27 cellular contexts compared by ENCODE assay signal in genomic region chr20:46371656-46372055, GRCh38. TPM values are rescaled to one million over a fixed set of nuclear protein-coding genes. Genes with fewer than 3 reads are reported as not detected.
DNase-seq lines count a peak whose midpoint lies in the region; ATAC-seq and TF ChIP-seq lines count a peak whose summit lies in the region.
"Had no signal": no experiment of that assay in that cellular context is flagged by ENCODE, and none has a peak within 500 bp of the region (broad histone marks: within the 10 kb centered on the region; RNA-seq: fewer than 3 reads in every experiment).

No MANE protein-coding gene starts in this region.

- H2AFZ ChIP-seq in KMS-11 (ENCODE audit: low read depth), result no peak overlapping the region
- H2AFZ ChIP-seq in osteoblast (ENCODE audit: low read length), result no peak overlapping the region
- H2AFZ ChIP-seq: parathyroid adenoma had no signal

- H3K4me1 ChIP-seq in KMS-11 (ENCODE audit: low read depth, poor library complexity, severe bottlenecking), result peaks cover 55% of the 10 kb centered on the region
- peaks cover 21% of the 10 kb centered on the region for H3K4me1 ChIP-seq in osteoblast (ENCODE audit: insufficient read depth, low read length)
- H3K4me1 ChIP-seq: upper lobe of right lung had no signal

- no peak overlapping the region for H3K9ac ChIP-seq in KMS-11
- H3K9ac ChIP-seq: parathyroid adenoma had no signal

- H4K20me1 ChIP-seq in KMS-11 (ENCODE audit: insufficient read depth) (no peaks in the 10 kb centered on the region), osteoblast (ENCODE audit: insufficient read depth, low read length) (no peaks in the 10 kb centered on the region)

- no peaks in the 10 kb centered on the region for H3K9me3 ChIP-seq in osteoblast (ENCODE audit: low read depth, low read length)
- H3K9me3 ChIP-seq: gastrocnemius medialis, spleen, upper lobe of right lung had no signal

- peak overlapping the region; percentile 97; the same call in 1 of the 2 replicates for H3K27ac ChIP-seq in KMS-11
- H3K27ac ChIP-seq in osteoblast (ENCODE audit: low read depth, low read length), result peak overlapping the region; percentile 62
- H3K27ac ChIP-seq: cardiac muscle cell, parathyroid adenoma, SK-N-MC, spleen, upper lobe of right lung had no signal

- DNase-seq in CD1c-positive myeloid dendritic cell (ENCODE audit: extremely low spot score) (peak; percentile 49), amniotic epithelial cell (ENCODE audit: low read depth) (peak; percentile 42), osteoblast (ENCODE audit: insufficient read length, low spot score, missing footprints) (peak; percentile 69), SK-N-DZ (ENCODE audit: low spot score) (no peak)
- DNase-seq in activated T-cell treated with anti-CD3 and anti-CD28 coated beads, Interleukin-2, amount 50 U/mL, for 4 hours, result no peak
- DNase-seq: activated CD4-positive, alpha-beta T cell treated with anti-CD3 and anti-CD28 coated beads, Interleukin-2, amount 10 ng/mL, durations not matched to agents 24 days and 14 days; activated naive CD4-positive, alpha-beta T cell treated with anti-CD3 and anti-CD28 coated beads for 36 hours; activated T-cell treated with anti-CD3 and anti-CD28 coated beads, Interleukin-2, amount 50 U/mL, for 48 hours; amygdala; DMS 273 treated with DMSO at 0.1 percent for 48 hours; KG1; left cardiac atrium; NCI-H1048; NCI-H1694; RPMI8226; spleen; substantia nigra; upper lobe of right lung had no signal

- no peaks in the 10 kb centered on the region for H3K27me3 Mint-ChIP-seq in activated T-cell treated with anti-CD3 and anti-CD28 coated beads, Interleukin-2, amount 50 U/mL, for 4 hours (ENCODE audit: low read depth)
- H3K27me3 Mint-ChIP-seq: activated CD4-positive, alpha-beta T cell treated with anti-CD3 and anti-CD28 coated beads, Interleukin-2, amount 10 ng/mL, durations not matched to agents 24 days and 14 days had no signal

- H3K4me2 ChIP-seq in KMS-11, result no peak overlapping the region
- no peak overlapping the region for H3K4me2 ChIP-seq in osteoblast (ENCODE audit: insufficient read depth, low read length)

- H3K4me1 Mint-ChIP-seq in activated T-cell treated with anti-CD3 and anti-CD28 coated beads, Interleukin-2, amount 50 U/mL, for 4 hours (ENCODE audit: low read depth), result peaks cover 14% of the 10 kb centered on the region
- H3K4me1 Mint-ChIP-seq: CD14-positive monocyte had no signal

- H3K27me3 ChIP-seq in KMS-11 (ENCODE audit: insufficient read depth, low read depth) (no peaks in the 10 kb centered on the region), osteoblast (ENCODE audit: insufficient read depth, low read length) (no peaks in the 10 kb centered on the region)
- H3K27me3 ChIP-seq: cardiac muscle cell, gastrocnemius medialis, spleen, upper lobe of right lung had no signal

- TF ChIP-seq CTCF in KMS-11 (conservative IDR thresholded peaks at IDR 0.05; ENCODE audit: low read depth, low read length), result no peak
- no peak for TF ChIP-seq CTCF in osteoblast (IDR thresholded peaks at IDR 0.05; ENCODE audit: extremely low read depth, low read depth, low read length)

- peaks cover 31% of the 10 kb centered on the region; the same call in 1 of the 2 replicates for H3K36me3 ChIP-seq in KMS-11 (ENCODE audit: insufficient read depth)
- peaks cover 65% of the 10 kb centered on the region for H3K36me3 ChIP-seq in osteoblast (ENCODE audit: insufficient read depth, low read length)

- H3K4me3 Mint-ChIP-seq in activated T-cell treated with anti-CD3 and anti-CD28 coated beads, Interleukin-2, amount 50 U/mL, for 4 hours, result no peak overlapping the region
- H3K4me3 Mint-ChIP-seq: activated CD4-positive, alpha-beta T cell treated with anti-CD3 and anti-CD28 coated beads, Interleukin-2, amount 10 ng/mL, durations not matched to agents 24 days and 14 days; activated naive CD4-positive, alpha-beta T cell treated with anti-CD3 and anti-CD28 coated beads for 36 hours; CD14-positive monocyte; T-helper 1 cell treated with Interleukin-12 subunit alpha and Interleukin-12 subunit beta and Interleukin-4 antibody, amounts not matched to agents 30 μg/mL and 1 μg/mL, for 36 hours had no signal

- H3K79me2 ChIP-seq in KMS-11 (ENCODE audit: insufficient read depth, low read depth) (no peaks in the 10 kb centered on the region; the same call in 1 of the 2 replicates), osteoblast (ENCODE audit: insufficient read depth, low read length) (no peaks in the 10 kb centered on the region)
- H3K79me2 ChIP-seq: parathyroid adenoma had no signal

- peaks cover 69% of the 10 kb centered on the region for H3K36me3 Mint-ChIP-seq in activated T-cell treated with anti-CD3 and anti-CD28 coated beads, Interleukin-2, amount 50 U/mL, for 4 hours (ENCODE audit: insufficient read depth)

- no peak overlapping the region for H3K4me3 ChIP-seq in KMS-11 (IDR thresholded peaks at IDR 0.05; ENCODE audit: insufficient read depth, low read depth, low read length)
- no peak overlapping the region for H3K4me3 ChIP-seq in osteoblast (ENCODE audit: insufficient read depth, low read length)
- H3K4me3 ChIP-seq: cardiac muscle cell, gastrocnemius medialis, SK-N-MC, spleen, upper lobe of right lung had no signal

- H3K9me3 Mint-ChIP-seq in activated T-cell treated with anti-CD3 and anti-CD28 coated beads, Interleukin-2, amount 50 U/mL, for 4 hours, result no peaks in the 10 kb centered on the region
- H3K9me3 Mint-ChIP-seq: activated CD4-positive, alpha-beta T cell treated with anti-CD3 and anti-CD28 coated beads, Interleukin-2, amount 10 ng/mL, durations not matched to agents 24 days and 14 days; activated naive CD4-positive, alpha-beta T cell treated with anti-CD3 and anti-CD28 coated beads for 36 hours; T-helper 1 cell treated with Interleukin-12 subunit alpha and Interleukin-12 subunit beta and Interleukin-4 antibody, amounts not matched to agents 30 μg/mL and 1 μg/mL, for 36 hours had no signal

- ATAC-seq in activated CD4-positive, CD25-positive, alpha-beta regulatory T cell treated with anti-CD3 and anti-CD28 coated beads, Interleukin-2, amount 50 U/mL, for 24 hours, result no peak
- no peak for ATAC-seq in activated T-cell treated with anti-CD3 and anti-CD28 coated beads, Interleukin-2, amount 50 U/mL, for 4 hours
- no peak for ATAC-seq in HG03025 (IDR thresholded peaks at IDR 0.05; ENCODE audit: low FRiP score, unreplicated experiment)
- ATAC-seq: upper lobe of right lung had no signal

RNA-seq across cellular contexts. Expression of gene ELMO2, which starts 34.8 kb away (rescaled TPM):
- 39.8 and 46.7 TPM in 2 replicates for total RNA-seq in osteoblast
- polyA plus RNA-seq in SK-N-DZ (2014; cell fraction: cytosol; rRNA removed), result 36.8 and 43.4 TPM in 2 replicates
- 54.2 and 54.6 TPM in 2 replicates for polyA plus RNA-seq in SK-N-DZ (2014; cell fraction: nucleus; rRNA removed)
- total RNA-seq in activated T-cell treated with anti-CD3 and anti-CD28 coated beads, Interleukin-2, amount 50 U/mL, for 4 hours, result 10 to 100 TPM; 31.6 to 46.4 (median 42.6) TPM

Comparison
In these comparisons a context has a peak if more than half of its experiments do, and no peak if none do; other contexts are left out.
1. DNase-seq: peak in CD1c-positive myeloid dendritic cell (single experiment), amniotic epithelial cell (single experiment) and osteoblast (single experiment); none in SK-N-DZ (single experiment) and activated T-cell treated with anti-CD3 and anti-CD28 coated beads, Interleukin-2, amount 50 U/mL, for 4 hours (single experiment).